22 cellular contexts compared by ENCODE assay signal in genomic region chr4:88817740-88818139, GRCh38.
"Had no signal": no experiment of that assay in that cellular context is flagged by ENCODE, and none has a peak within 500 bp of the region (broad histone marks: within the 10 kb centered on the region; RNA-seq: fewer than 3 reads in every experiment).

No MANE protein-coding gene starts in this region.

- FAIRE-seq: frontal cortex had no signal

- H3K9me3 ChIP-seq: ascending aorta, breast epithelium, heart left ventricle, right atrium auricular region had no signal

- H3K27me3 ChIP-seq: ascending aorta, breast epithelium, heart left ventricle, right atrium auricular region had no signal

- ATAC-seq: heart left ventricle, left cardiac atrium had no signal

- H3K27me3 Mint-ChIP-seq: progenitor cell of endocrine pancreas had no signal

- H3K4me3 ChIP-seq: ascending aorta, heart left ventricle, lung, right atrium auricular region, skin epidermis had no signal

- DNase-seq: activated B cell treated with CpG ODN at 0.5 μM for 24 hours; activated CD4-positive, alpha-beta T cell treated with anti-CD3 and anti-CD28 coated beads, Interleukin-2, amount 10 ng/mL, durations not matched to agents 7 days and 5 days; activated CD8-positive, alpha-beta memory T cell treated with anti-CD3 and anti-CD28 coated beads for 24 hours; activated gamma-delta T cell treated with Interleukin-2 at 50 U/mL for 16 hours; activated naive CD8-positive, alpha-beta T cell treated with anti-CD3 and anti-CD28 coated beads, Interleukin-2, amount 10 ng/mL, durations not matched to agents 7 days and 5 days; endodermal cell; heart left ventricle; left cardiac atrium; midbrain; stimulated activated CD4-positive, alpha-beta T cell treated with anti-CD3 and anti-CD28 coated beads, Interleukin-15, amount 100 ng/mL, for 24 hours; stimulated activated CD4-positive, alpha-beta T cell treated with anti-CD3 and anti-CD28 coated beads, Interleukin-4, amount 100 ng/mL, for 4 hours; stimulated activated CD8-positive, alpha-beta memory T cell treated with anti-CD3 and anti-CD28 coated beads, Interleukin-4, amount 100 ng/mL, for 48 hours; stimulated activated naive CD4-positive, alpha-beta T cell treated with Interleukin-2 at 50 U/mL for 16 hours; T-helper 2 cell; trophoblast cell had no signal

- H3K27ac Mint-ChIP-seq: activated B cell treated with CpG ODN at 0.5 μM for 24 hours; activated CD4-positive, alpha-beta T cell treated with anti-CD3 and anti-CD28 coated beads, Interleukin-2, amount 10 ng/mL, durations not matched to agents 7 days and 5 days; activated naive CD8-positive, alpha-beta T cell treated with anti-CD3 and anti-CD28 coated beads, Interleukin-2, amount 10 ng/mL, durations not matched to agents 7 days and 5 days; endodermal cell; progenitor cell of endocrine pancreas had no signal

- H3K36me3 ChIP-seq: ascending aorta, breast epithelium, heart left ventricle, right atrium auricular region had no signal

- H3K4me3 Mint-ChIP-seq: activated B cell treated with CpG ODN at 0.5 μM for 24 hours; activated CD4-positive, alpha-beta T cell treated with anti-CD3 and anti-CD28 coated beads, Interleukin-2, amount 10 ng/mL, durations not matched to agents 7 days and 5 days; activated naive CD8-positive, alpha-beta T cell treated with anti-CD3 and anti-CD28 coated beads, Interleukin-2, amount 10 ng/mL, durations not matched to agents 7 days and 5 days; endodermal cell had no signal
